23 cellular contexts compared by ENCODE assay signal in genomic region chr19:19749332-19750130, GRCh38.
"Had no signal": no experiment of that assay in that cellular context is flagged by ENCODE, and none has a peak within 500 bp of the region (broad histone marks: within the 10 kb centered on the region; RNA-seq: fewer than 3 reads in every experiment).

No MANE protein-coding gene starts in this region.

- ATAC-seq: activated CD4-positive, CD25-positive, alpha-beta regulatory T cell treated with anti-CD3 and anti-CD28 coated beads, Interleukin-2, amount 50 U/mL, for 24 hours; activated CD8-positive, alpha-beta T cell treated with anti-CD3 and anti-CD28 coated beads, Interleukin-2, amount 10 ng/mL, durations not matched to agents 7 days and 5 days; left cardiac atrium; mucosa of descending colon; sciatic nerve; stimulated activated memory B cell treated with anti-CD40 and anti-IgM and Interleukin-4, amounts not matched to agents 10 μg/mL and 1 μg/mL and 100 μg/mL, for 72 hours had no signal

- DNase-seq: activated CD4-positive, alpha-beta T cell treated with anti-CD3 and anti-CD28 coated beads, Interleukin-2, amount 10 ng/mL, durations not matched to agents 24 days and 14 days; activated CD8-positive, alpha-beta T cell treated with anti-CD3 and anti-CD28 coated beads, Interleukin-2, amount 10 ng/mL, durations not matched to agents 7 days and 5 days; activated gamma-delta T cell treated with Interleukin-2 at 50 U/mL for 16 hours; brain microvascular endothelial cell; caudate nucleus; dermis blood vessel endothelial cell; effector CD8-positive, alpha-beta T cell; erythroblast; foreskin melanocyte; hippocampal formation; left cardiac atrium; mesendoderm; mucosa of descending colon; nephron progenitor cell; nucleus accumbens; small intestine; stimulated activated CD4-positive, alpha-beta T cell treated with anti-CD3 and anti-CD28 coated beads, Interleukin-2, amount 100 ng/mL, for 24 hours; trophoblast cell; uterus had no signal

- H3K4me3 ChIP-seq: ascending aorta, mucosa of descending colon, uterus had no signal

- H3K27ac ChIP-seq: ascending aorta, brain microvascular endothelial cell, uterus had no signal

- H3K27me3 ChIP-seq: ascending aorta, brain microvascular endothelial cell, uterus had no signal

- H3K9me3 ChIP-seq: ascending aorta, mucosa of descending colon, uterus had no signal

- H3K36me3 ChIP-seq: ascending aorta, brain microvascular endothelial cell, uterus had no signal

- H3K4me1 ChIP-seq: ascending aorta, uterus had no signal
